ENCODE assay signal across 2 cellular contexts in genomic region chr6:41874741-41875140, GRCh38.
TF ChIP-seq lines count a peak whose summit lies in the region.

No MANE protein-coding gene starts in this region.

TF ChIP-seq in HepG2, 621 proteins besides CTCF, POLR2A, EP300 and RAD21 (continues in another document):
- TF ChIP-seq ZNF549 (CRISPR knock-in tag; IDR thresholded peaks at IDR 0.05) (no peak), RARG (CRISPR knock-in tag; IDR thresholded peaks at IDR 0.05; ENCODE audit: low read depth) (no peak), ZNF710 (CRISPR knock-in tag; IDR thresholded peaks at IDR 0.05; ENCODE audit: borderline replicate concordance) (peak; percentile 61; the same call in 1 of the 2 replicates), FOXC1 (CRISPR knock-in tag; IDR thresholded peaks at IDR 0.05; ENCODE audit: borderline replicate concordance) (no peak), RARA (CRISPR knock-in tag; IDR thresholded peaks at IDR 0.05) (0 out of 2 replicates have a peak, but pooled peaks have one; percentile 20), NFRKB (IDR thresholded peaks at IDR 0.05) (no peak), FOXA3 (CRISPR knock-in tag; IDR thresholded peaks at IDR 0.05) (no peak), XBP1 (CRISPR knock-in tag; IDR thresholded peaks at IDR 0.05) (no peak), SETDB1 (CRISPR knock-in tag; IDR thresholded peaks at IDR 0.05; ENCODE audit: borderline replicate concordance) (no peak), ZNF589 (CRISPR knock-in tag; conservative IDR thresholded peaks at IDR 0.05) (no peak), REXO4 (CRISPR knock-in tag; IDR thresholded peaks at IDR 0.05; ENCODE audit: borderline replicate concordance) (no peak), ZFP91 (CRISPR knock-in tag; IDR thresholded peaks at IDR 0.05; ENCODE audit: borderline replicate concordance) (no peak), NFYC (CRISPR knock-in tag; IDR thresholded peaks at IDR 0.05) (no peak), SCMH1 (CRISPR knock-in tag; IDR thresholded peaks at IDR 0.05; ENCODE audit: borderline replicate concordance) (no peak), BRD4 (CRISPR knock-in tag; IDR thresholded peaks at IDR 0.05) (no peak), HOXD1 (CRISPR knock-in tag; IDR thresholded peaks at IDR 0.05) (no peak), ZNF24 (IDR thresholded peaks at IDR 0.05) (no peak), ZNF704 (CRISPR knock-in tag; IDR thresholded peaks at IDR 0.05; ENCODE audit: borderline replicate concordance) (no peak), TP53 (CRISPR knock-in tag; conservative IDR thresholded peaks at IDR 0.05) (no peak), ZNF382 (CRISPR knock-in tag; IDR thresholded peaks at IDR 0.05; ENCODE audit: borderline replicate concordance) (no peak), ZNF687 (CRISPR knock-in tag; IDR thresholded peaks at IDR 0.05) (no peak), ELF1 (CRISPR knock-in tag; IDR thresholded peaks at IDR 0.05) (no peak), TEAD2 (CRISPR knock-in tag; IDR thresholded peaks at IDR 0.05) (no peak), ZFP36L1 (CRISPR knock-in tag; IDR thresholded peaks at IDR 0.05) (no peak)

TF ChIP-seq in K562, 482 proteins besides CTCF, POLR2A, EP300 and RAD21:
- TF ChIP-seq POLR3G (IDR thresholded peaks at IDR 0.05; ENCODE audit: extremely low read depth, insufficient read length, insufficient replicate concordance): no peak
- no peak for TF ChIP-seq CC2D1A (IDR thresholded peaks at IDR 0.05)
- TF ChIP-seq MEF2A (IDR thresholded peaks at IDR 0.05; ENCODE audit: control insufficient read depth, low read depth, low read length): peak; percentile 40; the same call in 1 of the 2 replicates
- TF ChIP-seq PKNOX1 (IDR thresholded peaks at IDR 0.05): peak; percentile 68; the same call in 1 of the 2 replicates
- no peak for TF ChIP-seq PBX2 (CRISPR knock-in tag; IDR thresholded peaks at IDR 0.05; ENCODE audit: low read depth)
- TF ChIP-seq PBX2 (tag; conservative IDR thresholded peaks at IDR 0.05; ENCODE audit: low read depth): peak; percentile 59
- TF ChIP-seq CEBPB (tag; IDR thresholded peaks at IDR 0.05): 0 out of 2 replicates have a peak, but pooled peaks have one; percentile 10
- TF ChIP-seq CHAMP1 (IDR thresholded peaks at IDR 0.05): no peak
TF ChIP-seq in K562: peak in this region for 4.
